In genomic region chr3:155701882-155702465, GRCh38 we compare ENCODE assay signal across 1 cellular context.
TF ChIP-seq lines count a peak whose summit lies in the region.

No MANE protein-coding gene starts in this region.

TF ChIP-seq in K562, 482 proteins besides CTCF, POLR2A, EP300 and RAD21 (continued from another document):
- TF ChIP-seq, protein P1, sequence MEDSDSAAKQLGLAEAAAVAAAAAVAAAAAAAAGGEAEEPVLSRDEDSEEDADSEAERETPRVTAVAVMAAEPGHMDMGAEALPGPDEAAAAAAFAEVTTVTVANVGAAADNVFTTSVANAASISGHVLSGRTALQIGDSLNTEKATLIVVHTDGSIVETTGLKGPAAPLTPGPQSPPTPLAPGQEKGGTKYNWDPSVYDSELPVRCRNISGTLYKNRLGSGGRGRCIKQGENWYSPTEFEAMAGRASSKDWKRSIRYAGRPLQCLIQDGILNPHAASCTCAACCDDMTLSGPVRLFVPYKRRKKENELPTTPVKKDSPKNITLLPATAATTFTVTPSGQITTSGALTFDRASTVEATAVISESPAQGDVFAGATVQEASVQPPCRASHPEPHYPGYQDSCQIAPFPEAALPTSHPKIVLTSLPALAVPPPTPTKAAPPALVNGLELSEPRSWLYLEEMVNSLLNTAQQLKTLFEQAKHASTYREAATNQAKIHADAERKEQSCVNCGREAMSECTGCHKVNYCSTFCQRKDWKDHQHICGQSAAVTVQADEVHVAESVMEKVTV (CRISPR knock-in tag; IDR thresholded peaks at IDR 0.05), result peak; percentile 79
- TF ChIP-seq SMC3 (conservative IDR thresholded peaks at IDR 0.05; ENCODE audit: insufficient read depth, low read depth, low read length), result peak; percentile 67
TF ChIP-seq in K562: peak in this region for 3.
